ENCODE assay signal across 1 cellular context in the genomic region with DNA sequence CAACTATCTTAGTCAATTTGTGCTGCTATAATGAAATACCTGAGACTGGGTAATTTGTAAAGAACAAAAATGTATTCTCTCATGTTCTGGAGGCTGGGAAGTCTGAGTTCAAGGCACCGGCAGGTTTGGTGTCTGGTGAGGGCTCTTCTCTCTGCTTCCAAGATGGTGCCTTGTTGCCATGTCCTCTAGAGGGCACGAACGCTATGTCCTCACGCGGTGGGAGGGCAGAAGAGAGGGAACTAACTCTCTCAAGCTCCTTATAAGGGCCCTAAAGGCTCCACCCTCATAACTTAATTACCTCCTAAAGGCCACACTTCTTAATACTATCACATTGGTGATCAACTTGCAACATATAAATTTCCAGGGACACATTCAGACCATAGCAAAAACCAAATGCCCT.
TF ChIP-seq lines count a peak whose summit lies in the region.

No MANE protein-coding gene starts in this region.

TF ChIP-seq in K562, 482 proteins besides CTCF, POLR2A, EP300 and RAD21 (continued from another document):
- TF ChIP-seq, protein P1, sequence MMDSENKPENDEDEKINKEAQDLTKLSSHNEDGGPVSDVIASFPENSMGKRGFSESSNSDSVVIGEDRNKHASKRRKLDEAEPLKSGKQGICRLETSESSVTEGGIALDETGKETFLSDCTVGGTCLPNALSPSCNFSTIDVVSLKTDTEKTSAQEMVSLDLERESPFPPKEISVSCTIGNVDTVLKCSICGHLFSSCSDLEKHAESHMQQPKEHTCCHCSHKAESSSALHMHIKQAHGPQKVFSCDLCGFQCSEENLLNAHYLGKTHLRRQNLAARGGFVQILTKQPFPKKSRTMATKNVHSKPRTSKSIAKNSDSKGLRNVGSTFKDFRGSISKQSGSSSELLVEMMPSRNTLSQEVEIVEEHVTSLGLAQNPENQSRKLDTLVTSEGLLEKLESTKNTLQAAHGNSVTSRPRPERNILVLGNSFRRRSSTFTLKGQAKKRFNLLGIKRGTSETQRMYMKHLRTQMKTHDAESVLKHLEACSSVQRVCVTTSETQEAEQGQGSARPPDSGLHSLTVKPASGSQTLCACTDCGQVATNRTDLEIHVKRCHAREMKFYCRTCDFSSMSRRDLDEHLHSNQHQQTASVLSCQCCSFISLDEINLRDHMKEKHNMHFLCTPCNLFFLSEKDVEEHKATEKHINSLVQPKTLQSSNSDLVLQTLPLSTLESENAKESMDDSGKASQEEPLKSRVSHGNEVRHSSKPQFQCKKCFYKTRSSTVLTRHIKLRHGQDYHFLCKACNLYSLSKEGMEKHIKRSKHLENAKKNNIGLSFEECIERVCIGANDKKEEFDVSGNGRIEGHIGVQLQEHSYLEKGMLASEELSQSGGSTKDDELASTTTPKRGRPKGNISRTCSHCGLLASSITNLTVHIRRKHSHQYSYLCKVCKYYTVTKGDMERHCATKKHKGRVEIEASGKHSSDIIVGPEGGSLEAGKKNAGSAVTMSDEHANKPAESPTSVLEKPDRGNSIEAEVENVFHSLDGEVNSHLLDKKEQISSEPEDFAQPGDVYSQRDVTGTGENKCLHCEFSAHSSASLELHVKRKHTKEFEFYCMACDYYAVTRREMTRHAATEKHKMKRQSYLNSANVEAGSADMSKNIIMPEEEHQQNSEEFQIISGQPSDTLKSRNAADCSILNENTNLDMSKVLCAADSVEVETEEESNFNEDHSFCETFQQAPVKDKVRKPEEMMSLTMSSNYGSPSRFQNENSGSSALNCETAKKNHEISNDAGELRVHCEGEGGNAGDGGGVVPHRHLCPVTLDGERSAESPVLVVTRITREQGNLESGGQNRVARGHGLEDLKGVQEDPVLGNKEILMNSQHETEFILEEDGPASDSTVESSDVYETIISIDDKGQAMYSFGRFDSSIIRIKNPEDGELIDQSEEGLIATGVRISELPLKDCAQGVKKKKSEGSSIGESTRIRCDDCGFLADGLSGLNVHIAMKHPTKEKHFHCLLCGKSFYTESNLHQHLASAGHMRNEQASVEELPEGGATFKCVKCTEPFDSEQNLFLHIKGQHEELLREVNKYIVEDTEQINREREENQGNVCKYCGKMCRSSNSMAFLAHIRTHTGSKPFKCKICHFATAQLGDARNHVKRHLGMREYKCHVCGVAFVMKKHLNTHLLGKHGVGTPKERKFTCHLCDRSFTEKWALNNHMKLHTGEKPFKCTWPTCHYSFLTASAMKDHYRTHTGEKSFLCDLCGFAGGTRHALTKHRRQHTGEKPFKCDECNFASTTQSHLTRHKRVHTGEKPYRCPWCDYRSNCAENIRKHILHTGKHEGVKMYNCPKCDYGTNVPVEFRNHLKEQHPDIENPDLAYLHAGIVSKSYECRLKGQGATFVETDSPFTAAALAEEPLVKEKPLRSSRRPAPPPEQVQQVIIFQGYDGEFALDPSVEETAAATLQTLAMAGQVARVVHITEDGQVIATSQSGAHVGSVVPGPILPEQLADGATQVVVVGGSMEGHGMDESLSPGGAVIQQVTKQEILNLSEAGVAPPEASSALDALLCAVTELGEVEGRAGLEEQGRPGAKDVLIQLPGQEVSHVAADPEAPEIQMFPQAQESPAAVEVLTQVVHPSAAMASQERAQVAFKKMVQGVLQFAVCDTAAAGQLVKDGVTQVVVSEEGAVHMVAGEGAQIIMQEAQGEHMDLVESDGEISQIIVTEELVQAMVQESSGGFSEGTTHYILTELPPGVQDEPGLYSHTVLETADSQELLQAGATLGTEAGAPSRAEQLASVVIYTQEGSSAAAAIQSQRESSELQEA (IDR thresholded peaks at IDR 0.05; ENCODE audit: low read depth) = no peak
- TF ChIP-seq POLR2AphosphoS5 (IDR thresholded peaks at IDR 0.05; ENCODE audit: control insufficient read depth, insufficient read depth, low read depth, low read length) (no peak), ZNF764 (CRISPR knock-in tag; IDR thresholded peaks at IDR 0.05; ENCODE audit: low read depth) (no peak), TAF1 (IDR thresholded peaks at IDR 0.05; ENCODE audit: control insufficient read depth, extremely low read depth, insufficient read depth, low read length, severe bottlenecking) (no peak)
- TF ChIP-seq, protein P2, sequence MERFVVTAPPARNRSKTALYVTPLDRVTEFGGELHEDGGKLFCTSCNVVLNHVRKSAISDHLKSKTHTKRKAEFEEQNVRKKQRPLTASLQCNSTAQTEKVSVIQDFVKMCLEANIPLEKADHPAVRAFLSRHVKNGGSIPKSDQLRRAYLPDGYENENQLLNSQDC (CRISPR knock-in tag; IDR thresholded peaks at IDR 0.05) = no peak
- TF ChIP-seq, protein P3, sequence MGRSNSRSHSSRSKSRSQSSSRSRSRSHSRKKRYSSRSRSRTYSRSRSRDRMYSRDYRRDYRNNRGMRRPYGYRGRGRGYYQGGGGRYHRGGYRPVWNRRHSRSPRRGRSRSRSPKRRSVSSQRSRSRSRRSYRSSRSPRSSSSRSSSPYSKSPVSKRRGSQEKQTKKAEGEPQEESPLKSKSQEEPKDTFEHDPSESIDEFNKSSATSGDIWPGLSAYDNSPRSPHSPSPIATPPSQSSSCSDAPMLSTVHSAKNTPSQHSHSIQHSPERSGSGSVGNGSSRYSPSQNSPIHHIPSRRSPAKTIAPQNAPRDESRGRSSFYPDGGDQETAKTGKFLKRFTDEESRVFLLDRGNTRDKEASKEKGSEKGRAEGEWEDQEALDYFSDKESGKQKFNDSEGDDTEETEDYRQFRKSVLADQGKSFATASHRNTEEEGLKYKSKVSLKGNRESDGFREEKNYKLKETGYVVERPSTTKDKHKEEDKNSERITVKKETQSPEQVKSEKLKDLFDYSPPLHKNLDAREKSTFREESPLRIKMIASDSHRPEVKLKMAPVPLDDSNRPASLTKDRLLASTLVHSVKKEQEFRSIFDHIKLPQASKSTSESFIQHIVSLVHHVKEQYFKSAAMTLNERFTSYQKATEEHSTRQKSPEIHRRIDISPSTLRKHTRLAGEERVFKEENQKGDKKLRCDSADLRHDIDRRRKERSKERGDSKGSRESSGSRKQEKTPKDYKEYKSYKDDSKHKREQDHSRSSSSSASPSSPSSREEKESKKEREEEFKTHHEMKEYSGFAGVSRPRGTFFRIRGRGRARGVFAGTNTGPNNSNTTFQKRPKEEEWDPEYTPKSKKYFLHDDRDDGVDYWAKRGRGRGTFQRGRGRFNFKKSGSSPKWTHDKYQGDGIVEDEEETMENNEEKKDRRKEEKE (IDR thresholded peaks at IDR 0.05; ENCODE audit: borderline replicate concordance in 1 of 2, control insufficient read depth in 1 of 2, low read depth in 2 of 2, low read length in 1 of 2) = no peak
- TF ChIP-seq, protein P4, sequence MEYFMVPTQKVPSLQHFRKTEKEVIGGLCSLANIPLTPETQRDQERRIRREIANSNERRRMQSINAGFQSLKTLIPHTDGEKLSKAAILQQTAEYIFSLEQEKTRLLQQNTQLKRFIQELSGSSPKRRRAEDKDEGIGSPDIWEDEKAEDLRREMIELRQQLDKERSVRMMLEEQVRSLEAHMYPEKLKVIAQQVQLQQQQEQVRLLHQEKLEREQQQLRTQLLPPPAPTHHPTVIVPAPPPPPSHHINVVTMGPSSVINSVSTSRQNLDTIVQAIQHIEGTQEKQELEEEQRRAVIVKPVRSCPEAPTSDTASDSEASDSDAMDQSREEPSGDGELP (CRISPR knock-in tag; IDR thresholded peaks at IDR 0.05; ENCODE audit: borderline replicate concordance) = no peak
